In the genomic region with DNA sequence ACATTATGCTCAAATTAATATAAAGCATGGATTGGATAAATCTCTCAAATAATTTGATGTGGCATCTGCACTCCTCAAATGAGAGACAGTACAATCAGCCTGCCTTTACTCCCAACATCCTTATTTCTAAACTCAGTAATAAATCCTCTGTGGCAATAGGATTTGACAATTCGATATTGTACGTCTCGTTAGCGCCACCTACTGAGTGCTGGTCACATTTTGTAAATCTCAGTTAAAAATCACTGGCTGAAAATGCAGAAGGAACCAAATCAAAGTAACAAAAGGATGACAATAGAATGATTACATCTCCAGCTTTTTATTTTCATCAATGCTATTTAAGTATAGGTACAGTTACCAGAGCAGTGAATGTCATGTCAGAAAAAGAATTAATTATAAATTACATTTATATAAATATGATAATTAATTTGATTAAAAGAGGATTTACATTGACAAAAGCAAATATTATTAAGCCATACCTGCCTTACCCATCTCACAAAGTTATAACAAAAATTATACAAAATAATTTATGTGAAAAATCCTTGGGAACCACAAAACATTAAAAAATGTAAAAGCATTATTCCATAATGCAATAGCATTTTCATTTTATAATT, we compare ENCODE assay signal across 8 cellular contexts. TPM values are rescaled to one million over a fixed set of nuclear protein-coding genes. Genes with fewer than 3 reads are reported as not detected.
DNase-seq lines count a peak whose midpoint lies in the region; ATAC-seq and TF ChIP-seq lines count a peak whose summit lies in the region.

No MANE protein-coding gene starts in this region.

- H3K36me3 ChIP-seq in colonic mucosa (no peaks in the 10 kb centered on the region), liver (ENCODE audit: control insufficient read depth in 4 of 4, insufficient read depth in 3 of 4, low read depth in 1 of 4, low read length in 3 of 4) (no peaks in the 10 kb centered on the region)

- H3K9me3 ChIP-seq in colonic mucosa (no peaks in the 10 kb centered on the region), liver (ENCODE audit: control insufficient read depth in 4 of 4, low read length in 3 of 4) (no peaks in the 10 kb centered on the region)

- ATAC-seq in HG02973 (IDR thresholded peaks at IDR 0.05; ENCODE audit: unreplicated experiment), result peak; percentile 65

- H3K27me3 ChIP-seq in colonic mucosa (no peaks in the 10 kb centered on the region), liver (ENCODE audit: control insufficient read depth in 4 of 4, insufficient read depth in 4 of 4, low read length in 3 of 4) (no peaks in the 10 kb centered on the region)

- intact Hi-C loops in colonic mucosa (cut with DNase I), result no loop called here

- H3K4me3 ChIP-seq in colonic mucosa (no peak overlapping the region), liver (ENCODE audit: low read depth in 1 of 3, low read length in 3 of 3) (no peak overlapping the region)

- WGBS in liver, result 0% methylated on average over 4 of the region's 4 CpGs

- H3K4me1 ChIP-seq in colonic mucosa (no peaks in the 10 kb centered on the region), liver (ENCODE audit: control insufficient read depth in 4 of 4, insufficient read depth in 4 of 4, low read length in 3 of 4) (no peaks in the 10 kb centered on the region)

- no peak overlapping the region for H3K27ac ChIP-seq in colonic mucosa
- no peak overlapping the region for H3K27ac ChIP-seq in liver (ENCODE audit: low read depth in 1 of 2, low read length in 2 of 2)

- TF ChIP-seq CTCF in colonic mucosa (IDR thresholded peaks at IDR 0.05) (peak; percentile 68), liver (IDR thresholded peaks at IDR 0.05; ENCODE audit: low read depth, low read length, missing input control) (peak; percentile 78)

- DNase-seq in EH (ENCODE audit: low read depth) (peak; percentile 75), NCI-H226 (peak; percentile 35), colonic mucosa (peak; percentile 70), GM19238 (ENCODE audit: insufficient read length, low spot score) (no peak)
- DNase-seq in activated CD4-positive, alpha-beta T cell treated with anti-CD3 and anti-CD28 coated beads for 24 hours (ENCODE audit: low read depth in 2 of 2), result peak; percentile 57 to 70
- DNase-seq in stimulated activated CD4-positive, alpha-beta T cell treated with anti-CD3 and anti-CD28 coated beads, TNF-alpha, amount 100 ng/mL, for 48 hours (ENCODE audit: low read depth in 3 of 3), result peak; percentile 10 to 71 (median 59)

- H3K9ac ChIP-seq in colonic mucosa (ENCODE audit: low read depth in 2 of 2, low read length in 2 of 2) (no peak overlapping the region), liver (ENCODE audit: low read depth in 1 of 2, low read length in 2 of 2) (no peak overlapping the region)

- peak; percentile 93 to 94 for TF ChIP-seq RAD21 in liver (IDR thresholded peaks at IDR 0.05)

TF ChIP-seq in liver, 16 proteins besides CTCF, POLR2A, EP300 and RAD21:
- TF ChIP-seq ZBTB33 (IDR thresholded peaks at IDR 0.05) (no peak), HNF4G (IDR thresholded peaks at IDR 0.05) (no peak), GABPA (IDR thresholded peaks at IDR 0.05 in 1 of 2, conservative IDR thresholded peaks at IDR 0.05 in 1 of 2) (no peak), JUND (IDR thresholded peaks at IDR 0.05) (no peak), FOXA2 (IDR thresholded peaks at IDR 0.05) (no peak), REST (IDR thresholded peaks at IDR 0.05) (no peak), YY1 (IDR thresholded peaks at IDR 0.05) (no peak), RXRA (IDR thresholded peaks at IDR 0.05) (no peak)
- TF ChIP-seq, protein P1, sequence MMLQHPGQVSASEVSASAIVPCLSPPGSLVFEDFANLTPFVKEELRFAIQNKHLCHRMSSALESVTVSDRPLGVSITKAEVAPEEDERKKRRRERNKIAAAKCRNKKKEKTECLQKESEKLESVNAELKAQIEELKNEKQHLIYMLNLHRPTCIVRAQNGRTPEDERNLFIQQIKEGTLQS (IDR thresholded peaks at IDR 0.05), result no peak

RNA-seq across cellular contexts. Expression of gene GJE1, which starts 20.2 kb away (rescaled TPM):
- total RNA-seq in colonic mucosa (not detected), liver (not detected)
- not detected for polyA plus RNA-seq in liver

RNA-seq across cellular contexts. Expression of gene NMBR, which starts 34.4 kb away (rescaled TPM):
- total RNA-seq in colonic mucosa, result not detected
- total RNA-seq in liver, result not detected
- polyA plus RNA-seq in liver, result not detected

RNA-seq across cellular contexts. Expression of gene VTA1, which starts 34.5 kb away (rescaled TPM):
- 10 to 100 TPM; 46.3 to 56.6 TPM for total RNA-seq in colonic mucosa
- total RNA-seq in liver, result 10 to 100 TPM; 26.2 to 33.2 TPM
- 10 to 100 TPM; 17.3 to 30.3 TPM for polyA plus RNA-seq in liver
